ENCODE assay signal across 10 cellular contexts in genomic region chr13:44903596-44903995, GRCh38.
DNase-seq lines count a peak whose midpoint lies in the region; ATAC-seq, FAIRE-seq and TF ChIP-seq lines count a peak whose summit lies in the region.
"Had no signal": no experiment of that assay in that cellular context is flagged by ENCODE, and none has a peak within 500 bp of the region (broad histone marks: within the 10 kb centered on the region; RNA-seq: fewer than 3 reads in every experiment).

No MANE protein-coding gene starts in this region.

- intact Hi-C loops in left ventricle myocardium inferior (cut with micrococcal nuclease) (no loop called here), pancreas (cut with DNase I) (no loop called here)

- H3K4me3 ChIP-seq in left ventricle myocardium inferior (no peak overlapping the region), pancreas (no peak overlapping the region)

- ATAC-seq in pancreas (peak in 3 of 4 donors; percentile 10 to 61 (median 52)), GM18858 (IDR thresholded peaks at IDR 0.05; ENCODE audit: unreplicated experiment) (no peak)
- no peak for ATAC-seq in natural killer cell treated with Interleukin-12 subunit alpha and Interleukin-12 subunit beta and Interleukin-15 and Interleukin-18, amount 100 ng/mL, for 72 hours

- 54 to 65% methylated on average over 4 of the region's 4 CpGs for WGBS in pancreas, 2 donors

- H3K4me1 Mint-ChIP-seq in natural killer cell treated with Interleukin-12 subunit alpha and Interleukin-12 subunit beta and Interleukin-15 and Interleukin-18, amount 100 ng/mL, for 72 hours (ENCODE audit: low read depth in 2 of 2) = no peaks in the 10 kb centered on the region
- H3K4me1 Mint-ChIP-seq: activated CD4-positive, alpha-beta memory T cell treated with anti-CD3 and anti-CD28 coated beads, Interleukin-2, amount 10 ng/mL, durations not matched to agents 7 days and 5 days; CD4-positive, CD25-positive, alpha-beta regulatory T cell had no signal

- no peaks in the 10 kb centered on the region for H3K27me3 ChIP-seq in left ventricle myocardium inferior (ENCODE audit: low read depth)
- no peaks in the 10 kb centered on the region for H3K27me3 ChIP-seq in pancreas

- peak overlapping the region; percentile 54 for H3K27ac ChIP-seq in left ventricle myocardium inferior (replicated peaks)
- H3K27ac ChIP-seq in pancreas = peak overlapping the region in 1 of 4 donors; percentile 34

- no peak overlapping the region for H3K27ac Mint-ChIP-seq in natural killer cell treated with Interleukin-12 subunit alpha and Interleukin-12 subunit beta and Interleukin-15 and Interleukin-18, amount 100 ng/mL, for 72 hours
- H3K27ac Mint-ChIP-seq: activated CD4-positive, alpha-beta memory T cell treated with anti-CD3 and anti-CD28 coated beads, Interleukin-2, amount 10 ng/mL, durations not matched to agents 7 days and 5 days had no signal

- peaks cover 11 to 16% of the 10 kb centered on the region in 2 donors for H3K27me3 Mint-ChIP-seq in natural killer cell treated with Interleukin-12 subunit alpha and Interleukin-12 subunit beta and Interleukin-15 and Interleukin-18, amount 100 ng/mL, for 72 hours

- H3K36me3 ChIP-seq in left ventricle myocardium inferior (no peaks in the 10 kb centered on the region), pancreas (no peaks in the 10 kb centered on the region)

- TF ChIP-seq CTCF in left ventricle myocardium inferior (IDR thresholded peaks at IDR 0.05; ENCODE audit: borderline replicate concordance) (no peak), pancreas (IDR thresholded peaks at IDR 0.05) (no peak)

- no peaks in the 10 kb centered on the region for H3K9me3 ChIP-seq in left ventricle myocardium inferior (replicated peaks)
- H3K9me3 ChIP-seq in pancreas = no peaks in the 10 kb centered on the region

- H3K4me3 Mint-ChIP-seq in natural killer cell treated with Interleukin-12 subunit alpha and Interleukin-12 subunit beta and Interleukin-15 and Interleukin-18, amount 100 ng/mL, for 72 hours = no peak overlapping the region
- H3K4me3 Mint-ChIP-seq: activated CD4-positive, alpha-beta memory T cell treated with anti-CD3 and anti-CD28 coated beads, Interleukin-2, amount 10 ng/mL, durations not matched to agents 7 days and 5 days; CD4-positive, CD25-positive, alpha-beta regulatory T cell had no signal

- H3K4me1 ChIP-seq in left ventricle myocardium inferior = peaks cover 37% of the 10 kb centered on the region
- peaks cover 2 to 21% (median 20%) of the 10 kb centered on the region in 3 donors for H3K4me1 ChIP-seq in pancreas

- no peak for FAIRE-seq in pancreas (lab: Jason Lieb, UNC)

- H3K9me3 Mint-ChIP-seq in natural killer cell treated with Interleukin-12 subunit alpha and Interleukin-12 subunit beta and Interleukin-15 and Interleukin-18, amount 100 ng/mL, for 72 hours = no peaks in the 10 kb centered on the region
- H3K9me3 Mint-ChIP-seq: activated CD4-positive, alpha-beta memory T cell treated with anti-CD3 and anti-CD28 coated beads, Interleukin-2, amount 10 ng/mL, durations not matched to agents 7 days and 5 days had no signal

- DNase-seq in AG08396 (ENCODE audit: low spot score) (peak; percentile 76), amniotic epithelial cell (ENCODE audit: low read depth) (peak; percentile 90), left ventricle myocardium inferior (peak; percentile 86), pancreas (peak in 3 of 6 donors; percentile 23 to 60 (median 37)), foreskin melanocyte (no peak)
- no peak for DNase-seq in activated T-cell treated with anti-CD3 and anti-CD28 coated beads, Interleukin-2, amount 50 U/mL, for 48 hours
- no peak for DNase-seq in natural killer cell treated with Interleukin-12 subunit alpha and Interleukin-12 subunit beta and Interleukin-15 and Interleukin-18, amount 100 ng/mL, for 72 hours (ENCODE audit: low spot score)
- DNase-seq: activated CD4-positive, alpha-beta memory T cell treated with anti-CD3 and anti-CD28 coated beads, Interleukin-2, amount 10 ng/mL, durations not matched to agents 7 days and 5 days; CD4-positive, CD25-positive, alpha-beta regulatory T cell had no signal

- H3K36me3 Mint-ChIP-seq in natural killer cell treated with Interleukin-12 subunit alpha and Interleukin-12 subunit beta and Interleukin-15 and Interleukin-18, amount 100 ng/mL, for 72 hours = no peaks in the 10 kb centered on the region
- H3K36me3 Mint-ChIP-seq: CD4-positive, CD25-positive, alpha-beta regulatory T cell had no signal

Comparison
In these comparisons a context has a peak if more than half of its experiments do, and no peak if none do; other contexts are left out.
1. DNase-seq: peak in AG08396 (single experiment), amniotic epithelial cell (single experiment) and left ventricle myocardium inferior (single experiment); none in foreskin melanocyte (single experiment), activated T-cell treated with anti-CD3 and anti-CD28 coated beads, Interleukin-2, amount 50 U/mL, for 48 hours (0 of 2) and natural killer cell treated with Interleukin-12 subunit alpha and Interleukin-12 subunit beta and Interleukin-15 and Interleukin-18, amount 100 ng/mL, for 72 hours (single experiment).
2. ATAC-seq: peak in pancreas (3 of 4); none in GM18858 (single experiment) and natural killer cell treated with Interleukin-12 subunit alpha and Interleukin-12 subunit beta and Interleukin-15 and Interleukin-18, amount 100 ng/mL, for 72 hours (0 of 2).